ENCODE assay signal across 21 cellular contexts in genomic region chr3:129505341-129505740, GRCh38. TPM values are rescaled to one million over a fixed set of nuclear protein-coding genes. Genes with fewer than 3 reads are reported as not detected.
DNase-seq lines count a peak whose midpoint lies in the region; ATAC-seq and TF ChIP-seq lines count a peak whose summit lies in the region.
"Had no signal": no experiment of that assay in that cellular context is flagged by ENCODE, and none has a peak within 500 bp of the region (broad histone marks: within the 10 kb centered on the region; RNA-seq: fewer than 3 reads in every experiment).

No MANE protein-coding gene starts in this region.

- no peak overlapping the region for H3K4me3 ChIP-seq in dorsolateral prefrontal cortex
- H3K4me3 ChIP-seq: ascending aorta, left lung had no signal

- peaks cover 4% of the 10 kb centered on the region for H3K4me1 Mint-ChIP-seq in CD14-positive monocyte
- H3K4me1 Mint-ChIP-seq: activated CD4-positive, alpha-beta memory T cell treated with anti-CD3 and anti-CD28 coated beads, Interleukin-2, amount 10 ng/mL, durations not matched to agents 7 days and 5 days; endodermal cell; T-helper 17 cell had no signal

- H3K27me3 ChIP-seq in dorsolateral prefrontal cortex, result no peaks in the 10 kb centered on the region
- H3K27me3 ChIP-seq: ascending aorta, left lung, neutrophil had no signal

- intact Hi-C loops in dorsolateral prefrontal cortex (cut with DNase I), result no loop called here
- intact Hi-C loops in CD14-positive monocyte (cut with micrococcal nuclease), result no loop called here

- DNase-seq in DMS79 (lab: John Stamatoyannopoulos, UW), result peak; percentile 97
- DNase-seq in NCI-H1105 (lab: John Stamatoyannopoulos, UW), result peak; percentile 75
- DNase-seq in NCI-H2196 treated with DMSO at 0.1 percent for 48 hours (lab: John Stamatoyannopoulos, UW; ENCODE audit: unreplicated experiment), result peak; percentile 20
- peak in 1 of 10 donors; percentile 38 for DNase-seq in dorsolateral prefrontal cortex
- DNase-seq in CD1c-positive myeloid dendritic cell (ENCODE audit: extremely low spot score), result no peak
- no peak for DNase-seq in CD14-positive monocyte (ENCODE audit: low spot score)
- DNase-seq: activated CD4-positive, alpha-beta memory T cell treated with anti-CD3 and anti-CD28 coated beads, Interleukin-2, amount 10 ng/mL, durations not matched to agents 7 days and 5 days; activated naive CD4-positive, alpha-beta T cell treated with anti-CD3 and anti-CD28 coated beads, Interleukin-2, amount 50 U/mL, for 16 hours; endodermal cell; H7; Kasumi-1; left lung; NCI-H774; retina; stimulated activated CD4-positive, alpha-beta T cell treated with anti-CD3 and anti-CD28 coated beads, Interleukin-15, amount 100 ng/mL, for 24 hours; T-helper 17 cell had no signal

- peaks cover 67 to 79% of the 10 kb centered on the region in 2 donors for H3K36me3 Mint-ChIP-seq in CD14-positive monocyte

- ATAC-seq in HG02623 (IDR thresholded peaks at IDR 0.05; ENCODE audit: unreplicated experiment), result no peak
- ATAC-seq: left lung, T-helper 17 cell had no signal

- H3K27ac ChIP-seq in dorsolateral prefrontal cortex, result peak overlapping the region in 37 of 59 donors; percentile 13 to 88 (median 66)
- H3K27ac ChIP-seq: left lung, neutrophil had no signal

- peaks cover 0 to 2% (median 0%) of the 10 kb centered on the region in 3 donors for H3K27me3 Mint-ChIP-seq in CD14-positive monocyte (ENCODE audit: low read depth in 3 of 3)
- H3K27me3 Mint-ChIP-seq: activated CD4-positive, alpha-beta memory T cell treated with anti-CD3 and anti-CD28 coated beads, Interleukin-2, amount 10 ng/mL, durations not matched to agents 7 days and 5 days; T-helper 17 cell had no signal

- no peaks in the 10 kb centered on the region for H3K9me3 Mint-ChIP-seq in CD14-positive monocyte
- H3K9me3 Mint-ChIP-seq: activated CD4-positive, alpha-beta memory T cell treated with anti-CD3 and anti-CD28 coated beads, Interleukin-2, amount 10 ng/mL, durations not matched to agents 7 days and 5 days; endodermal cell had no signal

- peak overlapping the region in 2 of 7 donors; percentile 12 to 45 for H3K27ac Mint-ChIP-seq in CD14-positive monocyte
- H3K27ac Mint-ChIP-seq: activated CD4-positive, alpha-beta memory T cell treated with anti-CD3 and anti-CD28 coated beads, Interleukin-2, amount 10 ng/mL, durations not matched to agents 7 days and 5 days; endodermal cell; T-helper 17 cell had no signal

- H3K4me3 Mint-ChIP-seq in CD14-positive monocyte, result no peak overlapping the region
- H3K4me3 Mint-ChIP-seq: activated CD4-positive, alpha-beta memory T cell treated with anti-CD3 and anti-CD28 coated beads, Interleukin-2, amount 10 ng/mL, durations not matched to agents 7 days and 5 days; endodermal cell; T-helper 17 cell had no signal

- TF ChIP-seq CTCF in dorsolateral prefrontal cortex (IDR thresholded peaks at IDR 0.05 in 54 of 56, conservative IDR thresholded peaks at IDR 0.05 in 2 of 56; ENCODE audit: low read depth in 1 of 56, partially characterized antibody in 56 of 56) (no peak), CD14-positive monocyte (IDR thresholded peaks at IDR 0.05) (no peak)

RNA-seq across cellular contexts. Expression of gene RHO, which starts 23.1 kb away (rescaled TPM):
- total RNA-seq in dorsolateral prefrontal cortex, result 1 to 10 TPM in 42 of 120 experiments, under 1 TPM in 74, not detected in 4; 0.18 to 3.1 (median 0.82) TPM
- polyA plus RNA-seq in CD14-positive monocyte, result not detected
- total RNA-seq: activated CD4-positive, alpha-beta memory T cell treated with anti-CD3 and anti-CD28 coated beads, Interleukin-2, amount 10 ng/mL, durations not matched to agents 7 days and 5 days; ascending aorta; fibroblast of lung; left lung; SK-MEL-5; T-helper 17 cell had no signal
- polyA plus RNA-seq: fibroblast of lung had no signal

RNA-seq across cellular contexts. Expression of gene H1-8, which starts 37.6 kb away (rescaled TPM):
- not detected for total RNA-seq in dorsolateral prefrontal cortex
- polyA plus RNA-seq in CD14-positive monocyte, result not detected
- total RNA-seq: activated CD4-positive, alpha-beta memory T cell treated with anti-CD3 and anti-CD28 coated beads, Interleukin-2, amount 10 ng/mL, durations not matched to agents 7 days and 5 days; ascending aorta; endodermal cell; fibroblast of lung; H7; left lung; SK-MEL-5; T-helper 17 cell had no signal
- polyA plus RNA-seq: fibroblast of lung had no signal

Comparison
In these comparisons a context has a peak if more than half of its experiments do, and no peak if none do; other contexts are left out.
1. DNase-seq: peak in DMS79 (single experiment), NCI-H1105 (single experiment) and NCI-H2196 treated with DMSO at 0.1 percent for 48 hours (single experiment); none in CD1c-positive myeloid dendritic cell (single experiment) and CD14-positive monocyte (single experiment).